Comparison of ENCODE assay signal across 1 cellular context in genomic region chr1:45584351-45585109, GRCh38.
A peak's percentile ranks its signal among the peaks of the same experiment; 100 is the strongest.
TF ChIP-seq lines count a peak whose summit lies in the region.

No MANE protein-coding gene starts in this region.

TF ChIP-seq in K562, 482 proteins besides CTCF, POLR2A, EP300 and RAD21 (continued from another document and continues in another):
- peak; percentile 8; the same call in 1 of the 2 replicates for TF ChIP-seq ATF2 (CRISPR knock-in tag; IDR thresholded peaks at IDR 0.05)
- TF ChIP-seq PML (IDR thresholded peaks at IDR 0.05; ENCODE audit: low read length): no peak
- no peak for TF ChIP-seq ZNF57 (CRISPR knock-in tag; IDR thresholded peaks at IDR 0.05)
- TF ChIP-seq KDM2B (CRISPR knock-in tag; IDR thresholded peaks at IDR 0.05): no peak
- no peak for TF ChIP-seq TRIM24 (IDR thresholded peaks at IDR 0.05)
- TF ChIP-seq CREB5 (CRISPR knock-in tag; IDR thresholded peaks at IDR 0.05): no peak
- no peak for TF ChIP-seq JUND (IDR thresholded peaks at IDR 0.05; ENCODE audit: borderline replicate concordance, low read depth, low read length)
- no peak; the same call in 1 of the 3 replicates for TF ChIP-seq JUND (tag; IDR thresholded peaks at IDR 0.05; ENCODE audit: borderline replicate concordance, low read depth, low read length)
- TF ChIP-seq ZNF668 (CRISPR knock-in tag; IDR thresholded peaks at IDR 0.05): no peak
- TF ChIP-seq BCL6 (CRISPR knock-in tag; IDR thresholded peaks at IDR 0.05): no peak
- no peak for TF ChIP-seq CREB3 (tag; conservative IDR thresholded peaks at IDR 0.05; ENCODE audit: low read depth)
- 0 out of 4 replicates have a peak, but pooled peaks of 1 of the 2 experiments have one; percentile 8 for TF ChIP-seq MLLT1 (IDR thresholded peaks at IDR 0.05)
- TF ChIP-seq CREBBP (IDR thresholded peaks at IDR 0.05; ENCODE audit: low read depth, low read length): no peak
- TF ChIP-seq E2F5 (CRISPR knock-in tag; IDR thresholded peaks at IDR 0.05): peak; percentile 68; the same call in 1 of the 2 replicates
- TF ChIP-seq MITF (IDR thresholded peaks at IDR 0.05): no peak
- peak; percentile 6; the same call in 1 of the 2 replicates for TF ChIP-seq SIN3B (IDR thresholded peaks at IDR 0.05; ENCODE audit: low read depth)
- no peak for TF ChIP-seq ZFP1 (CRISPR knock-in tag; IDR thresholded peaks at IDR 0.05)
- no peak for TF ChIP-seq TARDBP (IDR thresholded peaks at IDR 0.05)
- no peak for TF ChIP-seq ZNF644 (tag; IDR thresholded peaks at IDR 0.05; ENCODE audit: low read depth)
- TF ChIP-seq CHD2 (IDR thresholded peaks at IDR 0.05; ENCODE audit: low read depth, low read length): 0 out of 2 replicates have a peak, but pooled peaks have one; percentile 14
- TF ChIP-seq MEF2D (tag; conservative IDR thresholded peaks at IDR 0.05; ENCODE audit: low read depth): no peak
- TF ChIP-seq CSDE1 (IDR thresholded peaks at IDR 0.05): no peak
- TF ChIP-seq ZC3H8 (IDR thresholded peaks at IDR 0.05): no peak
- no peak for TF ChIP-seq PHB2 (IDR thresholded peaks at IDR 0.05; ENCODE audit: low read depth)
- no peak for TF ChIP-seq NR2C2 (CRISPR knock-in tag; IDR thresholded peaks at IDR 0.05)
- TF ChIP-seq NR2C2 (tag; IDR thresholded peaks at IDR 0.05): peak; percentile 83
- no peak for TF ChIP-seq ARID2 (IDR thresholded peaks at IDR 0.05)
- TF ChIP-seq NR0B1 (IDR thresholded peaks at IDR 0.05; ENCODE audit: partially characterized antibody): no peak
- no peak for TF ChIP-seq IRF9 (tag; IDR thresholded peaks at IDR 0.05)
- no peak for TF ChIP-seq SMARCA5 (IDR thresholded peaks at IDR 0.05)
- no peak; the same call in 1 of the 2 replicates for TF ChIP-seq ATF6 (CRISPR knock-in tag; IDR thresholded peaks at IDR 0.05)
- TF ChIP-seq POLR3G (IDR thresholded peaks at IDR 0.05; ENCODE audit: extremely low read depth, insufficient read length, insufficient replicate concordance): no peak
- no peak; the same call in 1 of the 2 replicates for TF ChIP-seq NR4A1 (CRISPR knock-in tag; IDR thresholded peaks at IDR 0.05)
- TF ChIP-seq NR4A1 (tag; IDR thresholded peaks at IDR 0.05): no peak
- TF ChIP-seq HMBOX1 (IDR thresholded peaks at IDR 0.05): no peak
- no peak for TF ChIP-seq TRIM25 (IDR thresholded peaks at IDR 0.05; ENCODE audit: borderline replicate concordance)
- no peak for TF ChIP-seq BMI1 (IDR thresholded peaks at IDR 0.05; ENCODE audit: low read length)
- no peak for TF ChIP-seq ZNF197 (CRISPR knock-in tag; IDR thresholded peaks at IDR 0.05; ENCODE audit: low read depth)
- no peak for TF ChIP-seq BDP1 (IDR thresholded peaks at IDR 0.05; ENCODE audit: insufficient read depth, insufficient read length)
- peak; percentile 43; the same call in 1 of the 2 replicates for TF ChIP-seq KLF13 (tag; IDR thresholded peaks at IDR 0.05; ENCODE audit: borderline replicate concordance, low read depth)
- no peak for TF ChIP-seq CHCHD3 (CRISPR knock-in tag; IDR thresholded peaks at IDR 0.05)
- TF ChIP-seq ZNF384 (IDR thresholded peaks at IDR 0.05; ENCODE audit: low read depth, low read length): peak; percentile 81
- TF ChIP-seq LEF1 (IDR thresholded peaks at IDR 0.05): no peak
- TF ChIP-seq SIRT6 (IDR thresholded peaks at IDR 0.05; ENCODE audit: low read depth, low read length): no peak
- peak; percentile 65 for TF ChIP-seq ETS1 (conservative IDR thresholded peaks at IDR 0.05; ENCODE audit: control insufficient read depth, low read depth, low read length)
- TF ChIP-seq THAP7 (CRISPR knock-in tag; IDR thresholded peaks at IDR 0.05): no peak; the same call in 1 of the 2 replicates
- no peak; the same call in 1 of the 2 replicates for TF ChIP-seq ZNF24 (IDR thresholded peaks at IDR 0.05)
- TF ChIP-seq E2F6 (IDR thresholded peaks at IDR 0.05; ENCODE audit: borderline replicate concordance in 1 of 2, extremely low read depth in 1 of 2, insufficient read depth in 1 of 2, insufficient read length in 1 of 2, low read depth in 1 of 2, low read length in 1 of 2, poor library complexity in 1 of 2, severe bottlenecking in 1 of 2): peak; percentile 78 to 97
- TF ChIP-seq MCM2 (IDR thresholded peaks at IDR 0.05; ENCODE audit: low read depth): no peak
